In genomic region chr7:135716677-135717238, GRCh38 we compare ENCODE assay signal across 1 cellular context.
TF ChIP-seq lines count a peak whose summit lies in the region.

No MANE protein-coding gene starts in this region.

TF ChIP-seq in WTC11, 78 proteins besides CTCF, POLR2A, EP300 and RAD21:
- no peak for TF ChIP-seq ZSCAN18 (CRISPR knock-in tag; IDR thresholded peaks at IDR 0.05)
- TF ChIP-seq TCF7 (CRISPR knock-in tag; IDR thresholded peaks at IDR 0.05; ENCODE audit: low read depth): no peak
- TF ChIP-seq IRF2 (CRISPR knock-in tag; IDR thresholded peaks at IDR 0.05; ENCODE audit: borderline replicate concordance, low read depth): no peak
- TF ChIP-seq ZBTB43 (CRISPR knock-in tag; IDR thresholded peaks at IDR 0.05): no peak
- TF ChIP-seq SOX15 (CRISPR knock-in tag; IDR thresholded peaks at IDR 0.05): no peak
- TF ChIP-seq ZNF671 (CRISPR knock-in tag; IDR thresholded peaks at IDR 0.05): no peak
- no peak for TF ChIP-seq ZNF281 (CRISPR knock-in tag; IDR thresholded peaks at IDR 0.05)
- TF ChIP-seq ZNF512 (CRISPR knock-in tag; IDR thresholded peaks at IDR 0.05; ENCODE audit: borderline replicate concordance): no peak
- no peak for TF ChIP-seq NR2C2 (CRISPR knock-in tag; IDR thresholded peaks at IDR 0.05)
- no peak for TF ChIP-seq PREB (CRISPR knock-in tag; IDR thresholded peaks at IDR 0.05; ENCODE audit: borderline replicate concordance)
- TF ChIP-seq ZNF423 (CRISPR knock-in tag; IDR thresholded peaks at IDR 0.05): no peak
- TF ChIP-seq NR3C1 (CRISPR knock-in tag; conservative IDR thresholded peaks at IDR 0.05; ENCODE audit: low read depth): no peak
- TF ChIP-seq JUN (CRISPR knock-in tag; IDR thresholded peaks at IDR 0.05): no peak
- TF ChIP-seq SMAD3 (CRISPR knock-in tag; IDR thresholded peaks at IDR 0.05; ENCODE audit: borderline replicate concordance): no peak
- no peak for TF ChIP-seq ATF1 (CRISPR knock-in tag; IDR thresholded peaks at IDR 0.05)
- no peak for TF ChIP-seq KAT7 (CRISPR knock-in tag; IDR thresholded peaks at IDR 0.05; ENCODE audit: borderline replicate concordance)
